ENCODE assay signal across 17 cellular contexts in the genomic region with DNA sequence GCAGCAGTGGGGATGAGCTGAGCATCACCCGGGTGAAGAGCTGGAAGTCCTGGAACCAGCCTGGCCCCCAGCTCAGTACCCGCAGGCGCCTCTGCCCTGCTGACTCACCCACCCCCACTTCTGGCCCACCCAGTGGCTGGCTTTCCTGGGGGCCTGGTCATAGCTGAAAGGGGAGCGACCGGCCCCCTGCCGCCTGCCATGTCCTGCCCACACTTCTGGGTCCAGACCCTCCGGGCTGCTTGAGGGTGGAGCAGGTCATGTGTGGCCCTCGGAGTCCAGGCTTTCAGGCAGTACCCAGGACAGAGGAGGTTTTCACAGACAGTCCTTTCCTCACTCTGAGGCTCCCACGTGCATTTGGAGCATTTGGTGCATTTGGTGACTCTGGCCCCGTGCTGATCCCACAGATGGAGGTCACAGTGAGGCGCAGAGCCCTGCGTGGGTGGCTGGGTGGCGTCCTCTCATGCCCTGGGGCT. TPM values are rescaled to one million over a fixed set of nuclear protein-coding genes. Genes with fewer than 3 reads are reported as not detected.
DNase-seq lines count a peak whose midpoint lies in the region; ATAC-seq and TF ChIP-seq lines count a peak whose summit lies in the region.
"Had no signal": no experiment of that assay in that cellular context is flagged by ENCODE, and none has a peak within 500 bp of the region (broad histone marks: within the 10 kb centered on the region; RNA-seq: fewer than 3 reads in every experiment).

No MANE protein-coding gene starts in this region.

- DNase-seq in activated T-cell treated with anti-CD3 and anti-CD28 coated beads, Interleukin-2, amount 50 U/mL, for 4 hours: no peak
- no peak for DNase-seq in activated T-cell treated with anti-CD3 and anti-CD28 coated beads, Interleukin-2, amount 50 U/mL, for 1 hour
- DNase-seq in T-cell: no peak
- no peak for DNase-seq in tibial nerve (ENCODE audit: low spot score in 2 of 2)
- no peak for DNase-seq in midbrain (lab: John Stamatoyannopoulos, UW)
- no peak for DNase-seq in middle frontal gyrus (ENCODE audit: extremely low spot score, low spot score)
- DNase-seq in UCSD-AML1 (lab: John Stamatoyannopoulos, UW; ENCODE audit: unreplicated experiment): no peak
- DNase-seq: activated CD8-positive, alpha-beta memory T cell treated with anti-CD3 and anti-CD28 coated beads, Interleukin-2, amount 10 ng/mL, durations not matched to agents 7 days and 5 days; adrenal gland; left ventricle myocardium superior; NCI-H2029; NCI-H774; tibial artery had no signal

- no peak for TF ChIP-seq POLR2A in tibial nerve (IDR thresholded peaks at IDR 0.05)

- no peaks in the 10 kb centered on the region for H3K9me3 Mint-ChIP-seq in activated T-cell treated with anti-CD3 and anti-CD28 coated beads, Interleukin-2, amount 50 U/mL, for 4 hours
- no peaks in the 10 kb centered on the region for H3K9me3 Mint-ChIP-seq in T-cell
- H3K9me3 Mint-ChIP-seq: neural progenitor cell had no signal

- 16 to 44% methylated on average over 10 of the region's 13 CpGs for whole genome bisulfite sequencing in tibial nerve, 2 donors

- ATAC-seq in activated T-cell treated with anti-CD3 and anti-CD28 coated beads, Interleukin-2, amount 50 U/mL, for 4 hours: peak; percentile 16 to 28
- ATAC-seq in T-cell (replicated peaks in 1 of 4) (no peak), esophagus mucosa (peak; percentile 21)
- ATAC-seq: activated CD8-positive, alpha-beta memory T cell treated with anti-CD3 and anti-CD28 coated beads, Interleukin-2, amount 10 ng/mL, durations not matched to agents 7 days and 5 days; left ventricle myocardium superior; Right ventricle myocardium inferior had no signal

- H3K27me3 ChIP-seq in tibial nerve: peaks cover 0 to 14% of the 10 kb centered on the region in 2 donors

- H3K27me3 Mint-ChIP-seq in activated T-cell treated with anti-CD3 and anti-CD28 coated beads, Interleukin-2, amount 50 U/mL, for 4 hours (ENCODE audit: low read depth): no peaks in the 10 kb centered on the region
- H3K27me3 Mint-ChIP-seq in T-cell: no peaks in the 10 kb centered on the region
- H3K27me3 Mint-ChIP-seq: activated CD8-positive, alpha-beta memory T cell treated with anti-CD3 and anti-CD28 coated beads, Interleukin-2, amount 10 ng/mL, durations not matched to agents 7 days and 5 days had no signal

- CTCF ChIA-PET in T-cell (lab: Charles Lee): interaction anchor here (0.5 to 0.6 kb wide), 3 partner anchors 38 to 54 kb away, joined by 3 to 4 read pairs (median 4); no protein-coding TSS in a partner anchor

- no peaks in the 10 kb centered on the region for H3K36me3 ChIP-seq in tibial nerve
- H3K36me3 ChIP-seq: adrenal gland, neural progenitor cell, tibial artery had no signal

- TF ChIP-seq CTCF in tibial nerve (IDR thresholded peaks at IDR 0.05): no peak

- H3K27ac Mint-ChIP-seq in T-cell: peak overlapping the region; percentile 84
- H3K27ac Mint-ChIP-seq: neural progenitor cell had no signal

- peaks cover 47% of the 10 kb centered on the region for H3K4me1 Mint-ChIP-seq in activated T-cell treated with anti-CD3 and anti-CD28 coated beads, Interleukin-2, amount 50 U/mL, for 4 hours (ENCODE audit: low read depth)
- peaks cover 43 to 59% (median 57%) of the 10 kb centered on the region in 3 donors for H3K4me1 Mint-ChIP-seq in T-cell

- H3K4me3 Mint-ChIP-seq in activated T-cell treated with anti-CD3 and anti-CD28 coated beads, Interleukin-2, amount 50 U/mL, for 4 hours: no peak overlapping the region
- H3K4me3 Mint-ChIP-seq in T-cell: peak overlapping the region in 1 of 3 donors; percentile 63

- no peaks in the 10 kb centered on the region for H3K9me3 ChIP-seq in tibial nerve
- H3K9me3 ChIP-seq: adrenal gland, tibial artery had no signal

- POLR2A ChIA-PET in T-cell (lab: Charles Lee): interaction anchor here in 1 of 2 donors (0.6 kb wide), 1 partner anchor 424 kb away, joined by 3 read pairs; no protein-coding TSS in a partner anchor

- peaks cover 0 to 29% (median 13%) of the 10 kb centered on the region in 4 donors for H3K4me1 ChIP-seq in tibial nerve
- H3K4me1 ChIP-seq: adrenal gland had no signal

- H3K27ac ChIP-seq in tibial nerve: peak overlapping the region; percentile 5 to 74 (median 46)
- H3K27ac ChIP-seq: adrenal gland, neural progenitor cell, tibial artery had no signal

- H3K36me3 Mint-ChIP-seq in activated T-cell treated with anti-CD3 and anti-CD28 coated beads, Interleukin-2, amount 50 U/mL, for 4 hours (ENCODE audit: insufficient read depth): no peaks in the 10 kb centered on the region
- H3K36me3 Mint-ChIP-seq in T-cell: no peaks in the 10 kb centered on the region
- H3K36me3 Mint-ChIP-seq: activated CD8-positive, alpha-beta memory T cell treated with anti-CD3 and anti-CD28 coated beads, Interleukin-2, amount 10 ng/mL, durations not matched to agents 7 days and 5 days; neural progenitor cell had no signal

- TF ChIP-seq EP300 in tibial nerve (IDR thresholded peaks at IDR 0.05): no peak

- H3K4me3 ChIP-seq in tibial nerve: no peak overlapping the region
- H3K4me3 ChIP-seq: adrenal gland, neural progenitor cell, skin epidermis, tibial artery had no signal

RNA-seq across cellular contexts. Expression of a gene that starts 7.1 kb away (rescaled TPM):
- total RNA-seq in activated T-cell treated with anti-CD3 and anti-CD28 coated beads, Interleukin-2, amount 50 U/mL, for 4 hours: 100 to 1,000 TPM; 116 to 171 (median 139) TPM
- 100 to 1,000 TPM; 139 to 274 (median 240) TPM for total RNA-seq in T-cell
- 64.7 TPM for total RNA-seq in esophagus mucosa
- total RNA-seq in tibial nerve: 100 to 1,000 TPM in 3 of 4 donors, 10 to 100 TPM in 1; 90.5 to 309 (median 165) TPM

RNA-seq across cellular contexts. Expression of a gene that starts 11.5 kb away (rescaled TPM):
- 10 to 100 TPM; 81.0 to 96.4 (median 87.2) TPM for total RNA-seq in activated T-cell treated with anti-CD3 and anti-CD28 coated beads, Interleukin-2, amount 50 U/mL, for 4 hours
- 1 to 10 TPM in 4 of 5 donors, under 1 TPM in 1; 0.93 to 3.7 (median 1.5) TPM for total RNA-seq in T-cell
- total RNA-seq in esophagus mucosa: 21.6 TPM
- 1 to 10 TPM in 2 of 4 donors, under 1 TPM in 1, not detected in 1; 0.44 to 1.5 (median 1.4) TPM for total RNA-seq in tibial nerve

RNA-seq across cellular contexts. Expression of a gene that starts 19.6 kb away (rescaled TPM):
- 100 to 1,000 TPM; 534 to 566 (median 566) TPM for total RNA-seq in activated T-cell treated with anti-CD3 and anti-CD28 coated beads, Interleukin-2, amount 50 U/mL, for 4 hours
- total RNA-seq in T-cell (100 to 1,000 TPM; 166 to 245 (median 228) TPM), esophagus mucosa (207 TPM), tibial nerve (100 to 1,000 TPM in 2 of 4 donors, 10 to 100 TPM in 2; 83.4 to 157 (median 106) TPM)

Comparison
In these comparisons a context has a peak if more than half of its experiments do, and no peak if none do; other contexts are left out.
1. ATAC-seq: peak in activated T-cell treated with anti-CD3 and anti-CD28 coated beads, Interleukin-2, amount 50 U/mL, for 4 hours (2 of 2) and esophagus mucosa (single experiment); none in T-cell (0 of 4).